22 cellular contexts compared by ENCODE assay signal in genomic region chr6:113329942-113330897, GRCh38.
DNase-seq lines count a peak whose midpoint lies in the region; ATAC-seq and TF ChIP-seq lines count a peak whose summit lies in the region.
"Had no signal": no experiment of that assay in that cellular context is flagged by ENCODE, and none has a peak within 500 bp of the region (broad histone marks: within the 10 kb centered on the region; RNA-seq: fewer than 3 reads in every experiment).

No MANE protein-coding gene starts in this region.

- no peaks in the 10 kb centered on the region for H3K36me3 ChIP-seq in neural cell (ENCODE audit: insufficient read depth, low read length)
- H3K36me3 ChIP-seq: adrenal gland, heart right ventricle, SJCRH30, stomach, tibial artery had no signal

- H3K4me1 Mint-ChIP-seq in osteocyte (ENCODE audit: unreplicated experiment) = peaks cover 11% of the 10 kb centered on the region
- H3K4me1 Mint-ChIP-seq: CD14-positive monocyte had no signal

- no peaks in the 10 kb centered on the region for H3K79me2 ChIP-seq in neural cell (replicated peaks; ENCODE audit: insufficient read depth, low read length)

- H3K9me3 Mint-ChIP-seq in osteocyte (ENCODE audit: unreplicated experiment) = peaks cover 10% of the 10 kb centered on the region
- H3K9me3 Mint-ChIP-seq: activated CD8-positive, alpha-beta T cell treated with anti-CD3 and anti-CD28 coated beads for 36 hours had no signal

- H3K9me3 ChIP-seq in neural cell (ENCODE audit: low read length) = no peaks in the 10 kb centered on the region
- H3K9me3 ChIP-seq: adrenal gland, heart right ventricle, SJCRH30, stomach, tibial artery had no signal

- no peak overlapping the region for H3K4me3 ChIP-seq in neural cell (ENCODE audit: low read length)
- H3K4me3 ChIP-seq: adrenal gland, heart right ventricle, SJCRH30, stomach, tibial artery had no signal

- H3F3A ChIP-seq in neural cell (ENCODE audit: insufficient read depth, low read length, poor library complexity, severe bottlenecking) = no peaks in the 10 kb centered on the region

- no peak overlapping the region for H3K4me3 Mint-ChIP-seq in osteocyte (ENCODE audit: unreplicated experiment)
- H3K4me3 Mint-ChIP-seq: activated CD8-positive, alpha-beta T cell treated with anti-CD3 and anti-CD28 coated beads for 36 hours; CD14-positive monocyte had no signal

- H3K27ac ChIP-seq in neural cell (ENCODE audit: low read length) = peak overlapping the region; percentile 3
- H3K27ac ChIP-seq: adrenal gland, HL-60, SJCRH30, stomach, tibial artery had no signal

- H2AFZ ChIP-seq in neural cell (ENCODE audit: low read depth, low read length) = no peak overlapping the region

- no peak overlapping the region for H3K4me2 ChIP-seq in neural cell (ENCODE audit: low read length)

- no peak overlapping the region for H3K9ac ChIP-seq in neural cell (ENCODE audit: low read length)

- H3K27me3 Mint-ChIP-seq in osteocyte (ENCODE audit: unreplicated experiment) = no peaks in the 10 kb centered on the region
- H3K27me3 Mint-ChIP-seq: activated CD8-positive, alpha-beta T cell treated with anti-CD3 and anti-CD28 coated beads for 36 hours had no signal

- H3K9me2 ChIP-seq in neural cell (ENCODE audit: insufficient read depth, low read length) = no peaks in the 10 kb centered on the region

- DNase-seq in DMS53 (lab: John Stamatoyannopoulos, UW) (peak; percentile 53), NCI-H1930 (lab: John Stamatoyannopoulos, UW) (peak; percentile 48 to 50), NCI-H748 (lab: John Stamatoyannopoulos, UW; ENCODE audit: unreplicated experiment) (peak; percentile 90), osteocyte (ENCODE audit: extremely low spot score, unreplicated experiment) (no peak), T-helper 2 cell (no peak)
- DNase-seq: activated CD4-positive, alpha-beta T cell treated with anti-CD3 and anti-CD28 coated beads for 1 hour; activated CD8-positive, alpha-beta T cell treated with anti-CD3 and anti-CD28 coated beads for 36 hours; activated effector memory CD4-positive, alpha-beta T cell treated with anti-CD3 and anti-CD28 coated beads, Interleukin-2, amount 50 U/mL, for 16 hours; adrenal gland; effector CD4-positive, alpha-beta T cell; heart right ventricle; mammary epithelial cell; NCI-H1105; NK-92 treated with Interleukin-12 subunit alpha and Interleukin-12 subunit beta, amount 100 ng/mL, for 24 hours; SJCRH30; stomach; tibial artery had no signal

- no peak for TF ChIP-seq EP300 in neural cell (conservative IDR thresholded peaks at IDR 0.05; ENCODE audit: poor library complexity, severe bottlenecking)

- no peak overlapping the region for H3K27ac Mint-ChIP-seq in osteocyte (ENCODE audit: unreplicated experiment)
- H3K27ac Mint-ChIP-seq: activated CD8-positive, alpha-beta T cell treated with anti-CD3 and anti-CD28 coated beads for 36 hours; CD14-positive monocyte had no signal

- no peaks in the 10 kb centered on the region for H4K20me1 ChIP-seq in neural cell (ENCODE audit: insufficient read depth)

- ATAC-seq in GM21528 (IDR thresholded peaks at IDR 0.05; ENCODE audit: low FRiP score, unreplicated experiment) = no peak
- ATAC-seq in GM21717 (IDR thresholded peaks at IDR 0.05; ENCODE audit: unreplicated experiment) = no peak
- ATAC-seq: activated CD8-positive, alpha-beta T cell treated with anti-CD3 and anti-CD28 coated beads for 36 hours had no signal

- TF ChIP-seq CTCF in neural cell (IDR thresholded peaks at IDR 0.05; ENCODE audit: poor library complexity, severe bottlenecking) (no peak), osteocyte (IDR thresholded peaks at IDR 0.05) (no peak)

- H3K27me3 ChIP-seq in neural cell (ENCODE audit: insufficient read depth, low read depth, low read length) = no peaks in the 10 kb centered on the region
- H3K27me3 ChIP-seq: adrenal gland, heart right ventricle, SJCRH30, stomach, tibial artery had no signal

- H3K36me3 Mint-ChIP-seq in osteocyte (ENCODE audit: unreplicated experiment) = peaks cover 4% of the 10 kb centered on the region
- H3K36me3 Mint-ChIP-seq: CD14-positive monocyte had no signal

- TF ChIP-seq RAD21 in neural cell (conservative IDR thresholded peaks at IDR 0.05) = no peak

TF ChIP-seq in neural cell, 6 proteins besides CTCF, POLR2A, EP300 and RAD21:
- TF ChIP-seq TAF1 (IDR thresholded peaks at IDR 0.05; ENCODE audit: low read depth) (no peak), EZH2 (IDR thresholded peaks at IDR 0.05; ENCODE audit: borderline replicate concordance, insufficient read depth, low read length, poor library complexity, severe bottlenecking) (no peak), MXI1 (conservative IDR thresholded peaks at IDR 0.05; ENCODE audit: poor library complexity, severe bottlenecking) (no peak), SMC3 (conservative IDR thresholded peaks at IDR 0.05; ENCODE audit: poor library complexity) (no peak), POLR2AphosphoS5 (IDR thresholded peaks at IDR 0.05) (no peak), REST (IDR thresholded peaks at IDR 0.05; ENCODE audit: borderline replicate concordance) (no peak)
TF ChIP-seq in neural cell: peak in this region for 0.

Comparison
In these comparisons a context has a peak if more than half of its experiments do, and no peak if none do; other contexts are left out.
1. DNase-seq: peak in DMS53 (single experiment), NCI-H1930 (2 of 2) and NCI-H748 (single experiment); none in osteocyte (single experiment) and T-helper 2 cell (0 of 5).